Comparison of ENCODE assay signal across 17 cellular contexts in genomic region chr11:120392791-120393190, GRCh38. TPM values are rescaled to one million over a fixed set of nuclear protein-coding genes. Genes with fewer than 3 reads are reported as not detected.
A peak's percentile ranks its signal among the peaks of the same experiment; 100 is the strongest.
DNase-seq lines count a peak whose midpoint lies in the region; ATAC-seq and TF ChIP-seq lines count a peak whose summit lies in the region.
"Had no signal": no experiment of that assay in that cellular context is flagged by ENCODE, and none has a peak within 500 bp of the region (broad histone marks: within the 10 kb centered on the region; RNA-seq: fewer than 3 reads in every experiment).

No MANE protein-coding gene starts in this region.

- H3K27me3 ChIP-seq in GM23248 (replicated peaks; ENCODE audit: insufficient read depth) (no peaks in the 10 kb centered on the region), PC-3 (ENCODE audit: low read length) (no peaks in the 10 kb centered on the region), skeletal muscle tissue (ENCODE audit: control insufficient read depth in 3 of 3, insufficient read depth in 3 of 3, low read length in 3 of 3) (no peaks in the 10 kb centered on the region)
- H3K27me3 ChIP-seq: BLaER1 had no signal

- H3F3A ChIP-seq in GM23248 (ENCODE audit: insufficient read depth) = 0 out of 2 replicates have a peak, but pooled peaks cover 2% of the 10 kb centered on the region
- no peaks in the 10 kb centered on the region for H3F3A ChIP-seq in PC-3 (ENCODE audit: low read length, unreplicated experiment)

- POLR2A ChIA-PET in PC-3 (lab: Charles Lee; ENCODE audit: unreplicated experiment) = no interaction called here

- no peaks in the 10 kb centered on the region for H3K36me3 ChIP-seq in GM23248 (ENCODE audit: low read depth)
- H3K36me3 ChIP-seq in PC-3 (ENCODE audit: low read depth, low read length) = no peaks in the 10 kb centered on the region
- H3K36me3 ChIP-seq in skeletal muscle tissue (ENCODE audit: control insufficient read depth in 3 of 3, insufficient read depth in 3 of 3, low read length in 3 of 3) = no peaks in the 10 kb centered on the region
- H3K36me3 ChIP-seq: BLaER1, HAP-1 had no signal

- peaks cover 100% of the 10 kb centered on the region for H3K79me2 ChIP-seq in GM23248 (ENCODE audit: insufficient read depth)
- H3K79me2 ChIP-seq in PC-3 (ENCODE audit: low read length) = peaks cover 89% of the 10 kb centered on the region

- H3K9ac ChIP-seq in GM23248 = no peak overlapping the region
- no peak overlapping the region for H3K9ac ChIP-seq in PC-3 (ENCODE audit: low read length)
- H3K9ac ChIP-seq in skeletal muscle tissue (ENCODE audit: low read depth in 1 of 3, low read length in 3 of 3) = no peak overlapping the region
- H3K9ac ChIP-seq: BLaER1 had no signal

- H3K4me3 ChIP-seq in GM23248 (no peak overlapping the region), PC-3 (ENCODE audit: low read length) (no peak overlapping the region), fibroblast of pulmonary artery (replicated peaks; ENCODE audit: low read depth, low read length) (no peak overlapping the region), skeletal muscle tissue (ENCODE audit: low read length in 3 of 3) (peak overlapping the region in 1 of 3 donors; percentile 6)
- H3K4me3 ChIP-seq: BLaER1, HAP-1 had no signal

- H3K4me1 ChIP-seq in GM23248 (ENCODE audit: insufficient read depth) (peaks cover 12% of the 10 kb centered on the region), PC-3 (ENCODE audit: insufficient read depth, low read length) (peaks cover 32% of the 10 kb centered on the region), skeletal muscle tissue (ENCODE audit: control insufficient read depth in 3 of 3, insufficient read depth in 3 of 3, low read length in 3 of 3) (peaks cover 8 to 22% (median 12%) of the 10 kb centered on the region in 3 donors)

- 71 to 84% methylated on average over 2 of the region's 2 CpGs for WGBS in GM23248 (ENCODE audit: low coverage in 1 of 2, low lambda C conversion rate in 2 of 2, missing lambda C conversion rate in 2 of 2), 2 experiments

- H4K20me1 ChIP-seq in GM23248 (ENCODE audit: insufficient read depth) = peaks cover 46% of the 10 kb centered on the region
- H4K20me1 ChIP-seq in PC-3 (ENCODE audit: low read length) = no peaks in the 10 kb centered on the region

- H3K27ac ChIP-seq in GM23248 = no peak overlapping the region
- no peak overlapping the region for H3K27ac ChIP-seq in PC-3 (ENCODE audit: low read length)
- peak overlapping the region; percentile 37 for H3K27ac ChIP-seq in skeletal muscle tissue (ENCODE audit: low read depth, low read length)
- H3K27ac ChIP-seq: BLaER1 had no signal

- H3K9me3 ChIP-seq in GM23248 (ENCODE audit: low read depth) (no peaks in the 10 kb centered on the region), PC-3 (ENCODE audit: low read length) (no peaks in the 10 kb centered on the region), skeletal muscle tissue (ENCODE audit: control insufficient read depth in 3 of 3, low read length in 3 of 3) (no peaks in the 10 kb centered on the region)
- H3K9me3 ChIP-seq: HAP-1 had no signal

- CTCF ChIA-PET in PC-3 (lab: Charles Lee) = no interaction called here

- DNase-seq in GM23248 (peak; percentile 24), PC-3 (peak; percentile 30), fibroblast of pulmonary artery (ENCODE audit: low read depth) (peak; percentile 32), NCI-H1930 (lab: John Stamatoyannopoulos, UW) (no peak), HuH-7.5 (ENCODE audit: low spot score) (no peak), NCI-H446 (lab: John Stamatoyannopoulos, UW) (no peak)
- DNase-seq: CD8-positive, alpha-beta memory T cell; Karpas-422; NCI-H2029; NCI-H2171 treated with DMSO at 0.1 percent for 48 hours; NCI-H524; NK-92 treated with Interleukin-12 subunit alpha and Interleukin-12 subunit beta, amount 100 ng/mL, for 24 hours; OCI-M1 had no signal

- H3K4me2 ChIP-seq in GM23248 (ENCODE audit: unreplicated experiment) (no peak overlapping the region), PC-3 (ENCODE audit: low read length) (no peak overlapping the region)
- H3K4me2 ChIP-seq: BLaER1 had no signal

- BruUV-seq in PC-3 (replicated peaks; lab: Mats Ljungman, UMichigan) = no TSS peak

- in situ Hi-C loops in GM23248 (cut with MboI) = no loop called here

- intact Hi-C loops in PC-3 (cut with micrococcal nuclease) = no loop called here

- ATAC-seq in PC-3 (no peak), HG02623 (IDR thresholded peaks at IDR 0.05; ENCODE audit: unreplicated experiment) (no peak)

- H3K9me2 ChIP-seq in GM23248 (ENCODE audit: insufficient read depth) (no peaks in the 10 kb centered on the region), PC-3 (replicated peaks; ENCODE audit: low read length) (no peaks in the 10 kb centered on the region)

- H2AFZ ChIP-seq in GM23248 (no peak overlapping the region), PC-3 (ENCODE audit: low read length) (no peak overlapping the region)

- TF ChIP-seq CTCF in PC-3 (conservative IDR thresholded peaks at IDR 0.05; ENCODE audit: low read depth, low read length) (no peak), fibroblast of pulmonary artery (IDR thresholded peaks at IDR 0.05; ENCODE audit: low read length, missing control alignments) (no peak)

RNA-seq across cellular contexts. Expression of gene ARHGEF12, which starts 56.6 kb away (rescaled TPM):
- 52.7 and 57.9 TPM in 2 replicates for total RNA-seq in GM23248 (2014; rRNA removed; shearing (Covaris generic))
- 20.3 and 20.4 TPM in 2 replicates for polyA plus RNA-seq in GM23248 (2016; fragmentation: Nextera tagmentation; extraction: Ambion mirVana)
- 41.0 and 54.4 TPM in 2 replicates for total RNA-seq in PC-3 (2014; rRNA removed)
- total RNA-seq in skeletal muscle tissue = 59.5 TPM

Comparison
In these comparisons a context has a peak if more than half of its experiments do, and no peak if none do; other contexts are left out.
1. DNase-seq: peak in GM23248 (single experiment), PC-3 (single experiment) and fibroblast of pulmonary artery (single experiment); none in NCI-H1930 (0 of 2), HuH-7.5 (single experiment) and NCI-H446 (0 of 2).